In the genomic region with DNA sequence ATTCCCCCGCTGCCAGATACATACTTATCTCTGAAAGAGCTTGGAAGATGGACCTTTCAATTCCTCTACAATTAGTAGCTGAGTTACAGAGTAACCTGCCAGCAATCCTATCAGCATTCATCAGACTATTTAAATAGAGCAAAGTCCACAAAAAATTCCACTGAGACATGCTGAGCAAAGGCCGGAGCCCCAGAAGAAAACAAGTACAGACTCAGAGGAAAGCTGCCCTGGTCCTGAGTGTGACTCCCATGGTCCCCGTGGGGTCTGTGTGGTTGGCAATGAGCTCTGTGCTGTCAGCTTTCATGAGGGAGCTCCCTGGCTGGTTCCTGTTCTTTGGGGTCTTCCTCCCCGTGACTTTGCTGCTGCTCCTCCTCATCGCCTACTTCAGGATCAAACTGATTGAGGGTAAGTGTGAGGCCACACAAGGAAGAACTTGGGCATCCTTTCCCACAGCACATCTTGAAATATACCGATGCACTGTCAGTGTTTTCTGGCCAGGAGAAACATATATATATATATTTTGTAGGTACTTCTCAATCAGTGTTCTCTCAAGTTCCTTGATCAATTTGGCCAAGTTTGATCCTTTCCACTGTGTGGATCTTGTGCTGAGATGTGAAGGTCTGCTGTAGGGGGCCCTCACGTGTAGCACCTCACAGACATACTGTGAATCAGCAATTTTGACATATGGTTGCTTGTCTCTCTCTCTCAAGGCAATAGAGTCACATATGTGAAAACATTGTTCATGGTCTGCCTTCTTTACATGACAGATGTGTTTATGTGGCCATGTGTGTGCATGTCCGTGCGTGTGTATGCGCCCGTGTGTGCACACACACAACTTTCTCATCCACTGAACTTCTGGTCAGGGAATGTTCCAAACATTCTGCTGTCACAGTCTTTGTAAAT, we compare ENCODE assay signal across 1 cellular context.
TF ChIP-seq lines count a peak whose summit lies in the region.

Gene SMLR1, plus strand, starts transcription at position 160 of the 903 bp plus-strand sequence. Its CDS starts 8 bp downstream, at position 168.

TF ChIP-seq in HepG2, 621 proteins besides CTCF, POLR2A, EP300 and RAD21 (continued from another document and continues in another):
- TF ChIP-seq, protein P1, sequence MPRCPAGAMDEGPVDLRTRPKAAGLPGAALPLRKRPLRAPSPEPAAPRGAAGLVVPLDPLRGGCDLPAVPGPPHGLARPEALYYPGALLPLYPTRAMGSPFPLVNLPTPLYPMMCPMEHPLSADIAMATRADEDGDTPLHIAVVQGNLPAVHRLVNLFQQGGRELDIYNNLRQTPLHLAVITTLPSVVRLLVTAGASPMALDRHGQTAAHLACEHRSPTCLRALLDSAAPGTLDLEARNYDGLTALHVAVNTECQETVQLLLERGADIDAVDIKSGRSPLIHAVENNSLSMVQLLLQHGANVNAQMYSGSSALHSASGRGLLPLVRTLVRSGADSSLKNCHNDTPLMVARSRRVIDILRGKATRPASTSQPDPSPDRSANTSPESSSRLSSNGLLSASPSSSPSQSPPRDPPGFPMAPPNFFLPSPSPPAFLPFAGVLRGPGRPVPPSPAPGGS (CRISPR knock-in tag; IDR thresholded peaks at IDR 0.05): 0 out of 2 replicates have a peak, but pooled peaks have one; percentile 47
- TF ChIP-seq FOXM1 (CRISPR knock-in tag; IDR thresholded peaks at IDR 0.05) (no peak), SMC3 (IDR thresholded peaks at IDR 0.05; ENCODE audit: low read length) (peak; percentile 24; the same call in 1 of the 2 replicates), ZHX1 (CRISPR knock-in tag; IDR thresholded peaks at IDR 0.05; ENCODE audit: low read depth) (no peak; the same call in 1 of the 2 replicates), ZNF383 (CRISPR knock-in tag; IDR thresholded peaks at IDR 0.05; ENCODE audit: borderline replicate concordance) (no peak), NBN (conservative IDR thresholded peaks at IDR 0.05) (no peak), GPBP1L1 (CRISPR knock-in tag; IDR thresholded peaks at IDR 0.05) (no peak), EED (CRISPR knock-in tag; IDR thresholded peaks at IDR 0.05) (peak; percentile 51; the same call in 1 of the 2 replicates), MIXL1 (CRISPR knock-in tag; IDR thresholded peaks at IDR 0.05) (peak; percentile 92), KMT2B (CRISPR knock-in tag; IDR thresholded peaks at IDR 0.05) (no peak), HMGA1 (CRISPR knock-in tag; conservative IDR thresholded peaks at IDR 0.05) (no peak), PHF5A (CRISPR knock-in tag; IDR thresholded peaks at IDR 0.05; ENCODE audit: low read depth, unreplicated experiment) (peak; percentile 56), HMG20A (CRISPR knock-in tag; IDR thresholded peaks at IDR 0.05; ENCODE audit: borderline replicate concordance) (peak; percentile 84; the same call in 1 of the 2 replicates), ZNF34 (CRISPR knock-in tag; IDR thresholded peaks at IDR 0.05; ENCODE audit: borderline replicate concordance) (no peak; the same call in 1 of the 2 replicates), ZNF724P (CRISPR knock-in tag; IDR thresholded peaks at IDR 0.05; ENCODE audit: borderline replicate concordance) (no peak), ZNF329 (CRISPR knock-in tag; IDR thresholded peaks at IDR 0.05; ENCODE audit: low read depth) (no peak), MXD4 (CRISPR knock-in tag; IDR thresholded peaks at IDR 0.05) (no peak; the same call in 1 of the 2 replicates), ZNF614 (CRISPR knock-in tag; IDR thresholded peaks at IDR 0.05; ENCODE audit: borderline replicate concordance) (peak; percentile 42; the same call in 1 of the 2 replicates), ZNF775 (CRISPR knock-in tag; IDR thresholded peaks at IDR 0.05; ENCODE audit: borderline replicate concordance) (no peak; the same call in 1 of the 2 replicates), SALL2 (CRISPR knock-in tag; IDR thresholded peaks at IDR 0.05) (no peak), ZNF207 (IDR thresholded peaks at IDR 0.05; ENCODE audit: borderline replicate concordance) (no peak), POGK (CRISPR knock-in tag; conservative IDR thresholded peaks at IDR 0.05) (peak; percentile 58), ZNF737 (CRISPR knock-in tag; IDR thresholded peaks at IDR 0.05; ENCODE audit: borderline replicate concordance) (no peak), DPF2 (CRISPR knock-in tag; IDR thresholded peaks at IDR 0.05; ENCODE audit: borderline replicate concordance, low read depth) (peak; percentile 71; the same call in 1 of the 2 replicates), PITX1 (CRISPR knock-in tag; IDR thresholded peaks at IDR 0.05) (no peak), RXRA (CRISPR knock-in tag; IDR thresholded peaks at IDR 0.05) (peak; percentile 43; the same call in 1 of the 2 replicates), ZFP62 (CRISPR knock-in tag; IDR thresholded peaks at IDR 0.05) (no peak), SNRNP70 (IDR thresholded peaks at IDR 0.05; ENCODE audit: low read depth, low read length) (no peak), HOXD1 (CRISPR knock-in tag; IDR thresholded peaks at IDR 0.05) (peak; percentile 52; the same call in 1 of the 2 replicates), KDM5A (IDR thresholded peaks at IDR 0.05; ENCODE audit: borderline replicate concordance, low read length) (peak; percentile 20; the same call in 1 of the 2 replicates), ZNF30 (CRISPR knock-in tag; IDR thresholded peaks at IDR 0.05) (0 out of 2 replicates have a peak, but pooled peaks have one; percentile 43), ZNF143 (CRISPR knock-in tag; IDR thresholded peaks at IDR 0.05) (no peak), MAFG (CRISPR knock-in tag; IDR thresholded peaks at IDR 0.05) (peak; percentile 94), ZNF687 (CRISPR knock-in tag; IDR thresholded peaks at IDR 0.05) (peak; percentile 67), ZEB1 (IDR thresholded peaks at IDR 0.05; ENCODE audit: insufficient replicate concordance, low read depth) (peak; percentile 36), TARDBP (CRISPR knock-in tag; IDR thresholded peaks at IDR 0.05) (peak; percentile 56), SRSF1 (optimal IDR thresholded peaks at IDR 0.05; ENCODE audit: low read depth, low read length) (no peak)
- TF ChIP-seq, protein P2, sequence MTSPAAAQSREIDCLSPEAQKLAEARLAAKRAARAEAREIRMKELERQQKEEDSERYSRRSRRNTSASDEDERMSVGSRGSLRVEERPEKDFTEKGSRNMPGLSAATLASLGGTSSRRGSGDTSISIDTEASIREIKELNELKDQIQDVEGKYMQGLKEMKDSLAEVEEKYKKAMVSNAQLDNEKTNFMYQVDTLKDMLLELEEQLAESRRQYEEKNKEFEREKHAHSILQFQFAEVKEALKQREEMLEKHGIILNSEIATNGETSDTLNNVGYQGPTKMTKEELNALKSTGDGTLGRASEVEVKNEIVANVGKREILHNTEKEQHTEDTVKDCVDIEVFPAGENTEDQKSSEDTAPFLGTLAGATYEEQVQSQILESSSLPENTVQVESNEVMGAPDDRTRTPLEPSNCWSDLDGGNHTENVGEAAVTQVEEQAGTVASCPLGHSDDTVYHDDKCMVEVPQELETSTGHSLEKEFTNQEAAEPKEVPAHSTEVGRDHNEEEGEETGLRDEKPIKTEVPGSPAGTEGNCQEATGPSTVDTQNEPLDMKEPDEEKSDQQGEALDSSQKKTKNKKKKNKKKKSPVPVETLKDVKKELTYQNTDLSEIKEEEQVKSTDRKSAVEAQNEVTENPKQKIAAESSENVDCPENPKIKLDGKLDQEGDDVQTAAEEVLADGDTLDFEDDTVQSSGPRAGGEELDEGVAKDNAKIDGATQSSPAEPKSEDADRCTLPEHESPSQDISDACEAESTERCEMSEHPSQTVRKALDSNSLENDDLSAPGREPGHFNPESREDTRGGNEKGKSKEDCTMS (CRISPR knock-in tag; conservative IDR thresholded peaks at IDR 0.05): no peak
- TF ChIP-seq, protein P3, sequence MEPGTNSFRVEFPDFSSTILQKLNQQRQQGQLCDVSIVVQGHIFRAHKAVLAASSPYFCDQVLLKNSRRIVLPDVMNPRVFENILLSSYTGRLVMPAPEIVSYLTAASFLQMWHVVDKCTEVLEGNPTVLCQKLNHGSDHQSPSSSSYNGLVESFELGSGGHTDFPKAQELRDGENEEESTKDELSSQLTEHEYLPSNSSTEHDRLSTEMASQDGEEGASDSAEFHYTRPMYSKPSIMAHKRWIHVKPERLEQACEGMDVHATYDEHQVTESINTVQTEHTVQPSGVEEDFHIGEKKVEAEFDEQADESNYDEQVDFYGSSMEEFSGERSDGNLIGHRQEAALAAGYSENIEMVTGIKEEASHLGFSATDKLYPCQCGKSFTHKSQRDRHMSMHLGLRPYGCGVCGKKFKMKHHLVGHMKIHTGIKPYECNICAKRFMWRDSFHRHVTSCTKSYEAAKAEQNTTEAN (CRISPR knock-in tag; conservative IDR thresholded peaks at IDR 0.05): no peak
- TF ChIP-seq, protein P4, sequence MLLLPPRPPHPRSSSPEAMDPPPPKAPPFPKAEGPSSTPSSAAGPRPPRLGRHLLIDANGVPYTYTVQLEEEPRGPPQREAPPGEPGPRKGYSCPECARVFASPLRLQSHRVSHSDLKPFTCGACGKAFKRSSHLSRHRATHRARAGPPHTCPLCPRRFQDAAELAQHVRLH (CRISPR knock-in tag; IDR thresholded peaks at IDR 0.05; ENCODE audit: borderline replicate concordance, low read depth): peak; percentile 17; the same call in 1 of the 2 replicates
- TF ChIP-seq, protein P5, sequence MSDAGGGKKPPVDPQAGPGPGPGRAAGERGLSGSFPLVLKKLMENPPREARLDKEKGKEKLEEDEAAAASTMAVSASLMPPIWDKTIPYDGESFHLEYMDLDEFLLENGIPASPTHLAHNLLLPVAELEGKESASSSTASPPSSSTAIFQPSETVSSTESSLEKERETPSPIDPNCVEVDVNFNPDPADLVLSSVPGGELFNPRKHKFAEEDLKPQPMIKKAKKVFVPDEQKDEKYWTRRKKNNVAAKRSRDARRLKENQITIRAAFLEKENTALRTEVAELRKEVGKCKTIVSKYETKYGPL (CRISPR knock-in tag; IDR thresholded peaks at IDR 0.05): 0 out of 2 replicates have a peak, but pooled peaks have one; percentile 48
